21 cellular contexts compared by ENCODE assay signal in the genomic region with DNA sequence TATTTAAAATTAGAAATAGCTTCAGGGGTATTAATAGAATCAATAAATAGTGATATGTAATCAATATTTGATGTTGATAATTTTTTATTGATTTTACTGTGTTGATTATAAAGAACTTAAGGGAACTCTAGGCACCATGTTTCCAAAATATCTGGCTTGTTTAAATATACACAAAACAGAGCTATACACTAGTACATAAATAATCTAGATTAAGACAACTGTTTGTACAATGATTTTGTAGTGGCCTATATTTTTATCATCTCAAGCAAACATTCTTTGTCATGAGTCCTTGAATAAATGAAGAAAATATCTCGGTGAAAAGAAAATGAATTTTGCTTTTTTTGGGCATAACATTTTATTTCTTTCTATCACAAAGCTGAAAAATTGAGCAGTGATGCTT.
DNase-seq lines count a peak whose midpoint lies in the region; ATAC-seq, FAIRE-seq and TF ChIP-seq lines count a peak whose summit lies in the region.
"Had no signal": no experiment of that assay in that cellular context is flagged by ENCODE, and none has a peak within 500 bp of the region (broad histone marks: within the 10 kb centered on the region; RNA-seq: fewer than 3 reads in every experiment).

No MANE protein-coding gene starts in this region.

- H3K9me1 ChIP-seq in K562 (ENCODE audit: control insufficient read depth, insufficient read depth, low read length), result no peaks in the 10 kb centered on the region

- H3K36me3 ChIP-seq in HEK293 (ENCODE audit: control insufficient read depth in 2 of 2, insufficient read depth in 1 of 2, low read length in 2 of 2), result no peaks in the 10 kb centered on the region
- H3K36me3 ChIP-seq in K562 (ENCODE audit: control insufficient read depth, insufficient read depth, low read length), result no peaks in the 10 kb centered on the region
- no peaks in the 10 kb centered on the region for H3K36me3 ChIP-seq in osteoblast (ENCODE audit: insufficient read depth, low read length)
- H3K36me3 ChIP-seq: MG63 had no signal

- intact Hi-C loops in K562 (cut with micrococcal nuclease), result no loop called here

- H3K36me3 Mint-ChIP-seq in activated T-helper 17 cell treated with anti-CD3 and anti-CD28 coated beads, Interleukin-2, amount 50 U/mL, for 72 hours (ENCODE audit: low read depth), result no peaks in the 10 kb centered on the region
- H3K36me3 Mint-ChIP-seq in type B pancreatic cell, result no peaks in the 10 kb centered on the region
- H3K36me3 Mint-ChIP-seq: CD4-positive, CD25-positive, alpha-beta regulatory T cell had no signal

- H3K4me1 ChIP-seq in HEK293 (ENCODE audit: control insufficient read depth, insufficient read depth, low read length), result no peaks in the 10 kb centered on the region; the same call in 1 of the 2 replicates
- H3K4me1 ChIP-seq in K562 (replicated peaks in 1 of 2; ENCODE audit: control insufficient read depth in 2 of 2, insufficient read depth in 2 of 2, low read length in 2 of 2), result no peaks in the 10 kb centered on the region
- H3K4me1 ChIP-seq in osteoblast (ENCODE audit: insufficient read depth, low read length), result no peaks in the 10 kb centered on the region

- H3K9me3 Mint-ChIP-seq in activated T-helper 17 cell treated with anti-CD3 and anti-CD28 coated beads, Interleukin-2, amount 50 U/mL, for 72 hours, result peaks cover 3% of the 10 kb centered on the region
- H3K9me3 Mint-ChIP-seq in type B pancreatic cell, result no peaks in the 10 kb centered on the region

- in situ Hi-C loops in K562 (cut with MboI), result no loop called here

- 4% methylated on average over 1 of the region's 1 CpG for WGBS in K562 (ENCODE audit: insufficient coverage, low coverage, missing lambda C conversion rate)

- no peak overlapping the region for H3K9ac ChIP-seq in K562 (ENCODE audit: insufficient read depth in 1 of 2, low read depth in 2 of 2, low read length in 2 of 2)
- H3K9ac ChIP-seq: SK-N-SH had no signal

- H3K4me3 Mint-ChIP-seq in activated T-helper 17 cell treated with anti-CD3 and anti-CD28 coated beads, Interleukin-2, amount 50 U/mL, for 72 hours, result no peak overlapping the region
- H3K4me3 Mint-ChIP-seq in type B pancreatic cell, result no peak overlapping the region
- H3K4me3 Mint-ChIP-seq: CD4-positive, CD25-positive, alpha-beta regulatory T cell; H9 had no signal

- no peak for TF ChIP-seq POLR2A in K562 (conservative IDR thresholded peaks at IDR 0.05)

- H3K9me3 ChIP-seq in HEK293 (ENCODE audit: control insufficient read depth, insufficient read depth, low read depth, low read length) (no peaks in the 10 kb centered on the region), K562 (replicated peaks; ENCODE audit: control insufficient read depth, insufficient read depth, low read depth, low read length) (no peaks in the 10 kb centered on the region), osteoblast (ENCODE audit: low read depth, low read length) (no peaks in the 10 kb centered on the region)
- H3K9me3 ChIP-seq: MG63, SK-N-SH had no signal

- H3K4me2 ChIP-seq in K562 (ENCODE audit: insufficient read depth, low read length) (no peak overlapping the region), osteoblast (ENCODE audit: insufficient read depth, low read length) (no peak overlapping the region)
- H3K4me2 ChIP-seq: SK-N-SH had no signal

- BruUV-seq in K562 (replicated peaks; lab: Mats Ljungman, UMichigan), result no TSS peak

- H2AFZ ChIP-seq in K562 (ENCODE audit: low read depth, low read length), result no peak overlapping the region
- peak overlapping the region; percentile 79 for H2AFZ ChIP-seq in osteoblast (ENCODE audit: low read length)

- ATAC-seq in K562, result no peak
- no peak for ATAC-seq in activated T-helper 17 cell treated with anti-CD3 and anti-CD28 coated beads, Interleukin-2, amount 50 U/mL, for 72 hours (replicated peaks)
- ATAC-seq: PC-3 had no signal

- DNase-seq in K562 (ENCODE audit: extremely low read depth in 1 of 4, low spot score in 3 of 4), result no peak
- DNase-seq in osteoblast (ENCODE audit: insufficient read length, low spot score, missing footprints), result no peak
- no peak for DNase-seq in COR-L47 (lab: John Stamatoyannopoulos, UW)
- DNase-seq in GM19240 (ENCODE audit: insufficient read length, low spot score), result no peak
- DNase-seq in type B pancreatic cell (ENCODE audit: extremely low spot score, unreplicated experiment), result no peak
- DNase-seq: CD4-positive, CD25-positive, alpha-beta regulatory T cell; DMS79; H9; IMR-90; MG63; NCI-H1417; NCI-H1694 treated with DMSO at 0.1 percent for 48 hours; NCI-H2081 treated with DMSO at 0.1 percent for 48 hours; NCI-H524 treated with DMSO at 0.1 percent for 48 hours; PC-3; RPMI8226; SHP77 treated with DMSO at 0.1 percent for 48 hours; SK-N-SH had no signal

- H3K79me2 ChIP-seq in K562 (ENCODE audit: control insufficient read depth, insufficient read depth, low read length), result no peaks in the 10 kb centered on the region
- H3K79me2 ChIP-seq in osteoblast (ENCODE audit: insufficient read depth, low read length), result no peaks in the 10 kb centered on the region

- FAIRE-seq in A204.1 (lab: Jason Lieb, UNC), result peak; percentile 74
- FAIRE-seq in K562 (lab: Jason Lieb, UNC), result no peak

- H4K20me1 ChIP-seq in K562 (replicated peaks; ENCODE audit: control insufficient read depth, insufficient read depth, low read length) (no peaks in the 10 kb centered on the region), osteoblast (ENCODE audit: insufficient read depth, low read length) (no peaks in the 10 kb centered on the region)

- no peak overlapping the region for H3K27ac Mint-ChIP-seq in activated T-helper 17 cell treated with anti-CD3 and anti-CD28 coated beads, Interleukin-2, amount 50 U/mL, for 72 hours
- H3K27ac Mint-ChIP-seq in type B pancreatic cell, result no peak overlapping the region
- H3K27ac Mint-ChIP-seq: CD4-positive, CD25-positive, alpha-beta regulatory T cell; H9 had no signal

- TF ChIP-seq CTCF in HEK293 (tag by site-specific recombination; IDR thresholded peaks at IDR 0.05) (no peak), K562 (IDR thresholded peaks at IDR 0.05 in 2 of 3, conservative IDR thresholded peaks at IDR 0.05 in 1 of 3; ENCODE audit: insufficient read depth in 2 of 3, low read depth in 1 of 3, low read length in 3 of 3) (no peak), osteoblast (IDR thresholded peaks at IDR 0.05; ENCODE audit: extremely low read depth, low read depth, low read length) (no peak), type B pancreatic cell (conservative IDR thresholded peaks at IDR 0.05) (no peak)

- TF ChIP-seq EP300 in K562 (IDR thresholded peaks at IDR 0.05; ENCODE audit: low read length), result no peak

- H3K4me3 ChIP-seq in HEK293 (ENCODE audit: low read depth, low read length), result no peak overlapping the region
- no peak overlapping the region for H3K4me3 ChIP-seq in K562
- no peak overlapping the region for H3K4me3 ChIP-seq in osteoblast (ENCODE audit: insufficient read depth, low read length)
- H3K4me3 ChIP-seq: MG63 had no signal

- POLR2A ChIA-PET in HEK293 (lab: Yijun Ruan, JAX), result no interaction called here
- POLR2A ChIA-PET in K562 (lab: Yijun Ruan, JAX), result no interaction called here

- no peaks in the 10 kb centered on the region for H3K27me3 Mint-ChIP-seq in activated T-helper 17 cell treated with anti-CD3 and anti-CD28 coated beads, Interleukin-2, amount 50 U/mL, for 72 hours
- H3K27me3 Mint-ChIP-seq in type B pancreatic cell, result no peaks in the 10 kb centered on the region

- no peaks in the 10 kb centered on the region for H3K27me3 ChIP-seq in K562 (ENCODE audit: control insufficient read depth in 2 of 2, insufficient read depth in 2 of 2, low read length in 2 of 2)
- no peaks in the 10 kb centered on the region for H3K27me3 ChIP-seq in osteoblast (ENCODE audit: insufficient read depth, low read length)
- H3K27me3 ChIP-seq: MG63 had no signal

- TF ChIP-seq RAD21 in K562 (CRISPR knock-in tag; conservative IDR thresholded peaks at IDR 0.05 in 1 of 2, IDR thresholded peaks at IDR 0.05 in 1 of 2), result no peak

- CTCF ChIA-PET in HEK293 (lab: Yijun Ruan, JAX), result interaction anchor here (0.6 to 2.4 kb wide), 2 partner anchors 101 to 959 kb away, joined by 3 to 7 read pairs; no protein-coding TSS in a partner anchor
- CTCF ChIA-PET in K562 (lab: Yijun Ruan, JAX; ENCODE audit: low intra/inter-chr PET ratio), result no interaction called here

- no peaks in the 10 kb centered on the region for H3K4me1 Mint-ChIP-seq in activated T-helper 17 cell treated with anti-CD3 and anti-CD28 coated beads, Interleukin-2, amount 50 U/mL, for 72 hours
- H3K4me1 Mint-ChIP-seq in type B pancreatic cell (ENCODE audit: unreplicated experiment), result peaks cover 15% of the 10 kb centered on the region
- H3K4me1 Mint-ChIP-seq: CD4-positive, CD25-positive, alpha-beta regulatory T cell had no signal

- H3K27ac ChIP-seq in HEK293 (ENCODE audit: extremely low read depth, low read depth, low read length) (0 out of 2 replicates have a peak overlapping the region, but pooled peaks have one; percentile 27), K562 (ENCODE audit: extremely low read depth, low read depth, low read length) (no peak overlapping the region), osteoblast (ENCODE audit: low read depth, low read length) (no peak overlapping the region)

TF ChIP-seq in HEK293, 187 proteins besides CTCF, POLR2A, EP300 and RAD21 (continues in another document):
- TF ChIP-seq ZNF223 (tag by site-specific recombination; IDR thresholded peaks at IDR 0.05), result no peak
